ENCODE assay signal across 20 cellular contexts in genomic region chr19:30968210-30968609, GRCh38.
DNase-seq lines count a peak whose midpoint lies in the region; ATAC-seq and TF ChIP-seq lines count a peak whose summit lies in the region.
"Had no signal": no experiment of that assay in that cellular context is flagged by ENCODE, and none has a peak within 500 bp of the region (broad histone marks: within the 10 kb centered on the region; RNA-seq: fewer than 3 reads in every experiment).

No MANE protein-coding gene starts in this region.

- POLR2A ChIA-PET in Panc1 (lab: Charles Lee): no interaction called here

- H3K27me3 ChIP-seq in Panc1 (ENCODE audit: control insufficient read depth, insufficient read depth, low read length) (no peaks in the 10 kb centered on the region), WERI-Rb-1 (ENCODE audit: insufficient read depth, low read depth, severe bottlenecking) (no peaks in the 10 kb centered on the region)
- H3K27me3 ChIP-seq: ascending aorta; BLaER1 treated with 17β-estradiol and CSF1 and Interleukin-3, amounts not matched to agents 10 nM and 100 nM; colonic mucosa; right atrium auricular region had no signal

- H3K4me1 ChIP-seq in Panc1 (ENCODE audit: control insufficient read depth, insufficient read depth, low read length): no peaks in the 10 kb centered on the region
- H3K4me1 ChIP-seq: ascending aorta; BLaER1 treated with 17β-estradiol and CSF1 and Interleukin-3, amounts not matched to agents 10 nM and 100 nM; HAP-1; right atrium auricular region had no signal

- H3K9me3 ChIP-seq in Panc1 (ENCODE audit: control insufficient read depth, insufficient read depth, low read depth, low read length) (no peaks in the 10 kb centered on the region), WERI-Rb-1 (ENCODE audit: severe bottlenecking) (no peaks in the 10 kb centered on the region)
- H3K9me3 ChIP-seq: ascending aorta, colonic mucosa, HAP-1, right atrium auricular region had no signal

- in situ Hi-C loops in Panc1 (cut with HindIII; ENCODE audit: low pct_unique_long_range_greater_than_20kb, low sequenced_read_pairs): no loop called here

- H3K4me3 ChIP-seq in Panc1 (ENCODE audit: low read depth in 2 of 2, low read length in 2 of 2) (no peak overlapping the region), foreskin fibroblast (ENCODE audit: low read depth in 1 of 2, low read length in 2 of 2) (no peak overlapping the region), WERI-Rb-1 (ENCODE audit: low read depth, low read length) (no peak overlapping the region)
- H3K4me3 ChIP-seq: ascending aorta; BLaER1 treated with 17β-estradiol and CSF1 and Interleukin-3, amounts not matched to agents 10 nM and 100 nM; colonic mucosa; HAP-1; right atrium auricular region had no signal

- H3K27ac ChIP-seq in Panc1 (ENCODE audit: low read length) (no peak overlapping the region), WERI-Rb-1 (no peak overlapping the region), caudate nucleus (ENCODE audit: low read depth, low read length) (no peak overlapping the region)
- H3K27ac ChIP-seq: ascending aorta; BLaER1 treated with 17β-estradiol and CSF1 and Interleukin-3, amounts not matched to agents 10 nM and 100 nM; colonic mucosa; right atrium auricular region had no signal

- H3K36me3 ChIP-seq in Panc1 (ENCODE audit: control insufficient read depth, insufficient read depth, low read length) (no peaks in the 10 kb centered on the region), WERI-Rb-1 (no peaks in the 10 kb centered on the region)
- H3K36me3 ChIP-seq: ascending aorta; BLaER1 treated with 17β-estradiol and CSF1 and Interleukin-3, amounts not matched to agents 10 nM and 100 nM; colonic mucosa; HAP-1; right atrium auricular region had no signal

- CTCF ChIA-PET in Panc1 (lab: Charles Lee): no interaction called here

- ATAC-seq in Panc1: peak; percentile 78

- DNase-seq in AG08395 (ENCODE audit: low spot score) (peak; percentile 16), Panc1 (ENCODE audit: low read depth, low spot score) (no peak), foreskin fibroblast (no peak), WERI-Rb-1 (no peak), NCI-H2196 treated with DMSO at 0.1 percent for 48 hours (lab: John Stamatoyannopoulos, UW; ENCODE audit: unreplicated experiment) (no peak), caudate nucleus (lab: John Stamatoyannopoulos, UW) (no peak), posterior cingulate gyrus (no peak)
- DNase-seq: activated B cell treated with CpG ODN at 0.5 μM for 24 hours; activated gamma-delta T cell treated with Interleukin-2 at 50 U/mL for 16 hours; colonic mucosa; DMS79 treated with DMSO at 0.1 percent for 48 hours; mammary epithelial cell; NCI-H1105 treated with DMSO at 0.1 percent for 48 hours; NCI-H2171 treated with DMSO at 0.1 percent for 48 hours; stimulated activated CD4-positive, alpha-beta T cell treated with anti-CD3 and anti-CD28 coated beads, Interleukin-2, amount 100 ng/mL, for 24 hours had no signal

- BruUV-seq in Panc1 (replicated peaks; lab: Mats Ljungman, UMichigan): no TSS peak

- intact Hi-C loops in Panc1 (cut with micrococcal nuclease; ENCODE audit: unreplicated experiment) (no loop called here), posterior cingulate gyrus (cut with DNase I) (no loop called here)

- TF ChIP-seq CTCF in GM12873 (IDR thresholded peaks at IDR 0.05; ENCODE audit: insufficient read depth, low read depth, low read length, missing control alignments) (peak; percentile 1), Panc1 (IDR thresholded peaks at IDR 0.05) (peak; percentile 73), foreskin fibroblast (IDR thresholded peaks at IDR 0.05; ENCODE audit: low read depth, low read length) (peak; percentile 43), WERI-Rb-1 (IDR thresholded peaks at IDR 0.05; ENCODE audit: low read depth, low read length) (no peak)
